20 cellular contexts compared by ENCODE assay signal in genomic region chr12:114903394-114903748, GRCh38.
DNase-seq lines count a peak whose midpoint lies in the region; ATAC-seq and TF ChIP-seq lines count a peak whose summit lies in the region.
"Had no signal": no experiment of that assay in that cellular context is flagged by ENCODE, and none has a peak within 500 bp of the region (broad histone marks: within the 10 kb centered on the region; RNA-seq: fewer than 3 reads in every experiment).

No MANE protein-coding gene starts in this region.

- no peaks in the 10 kb centered on the region for H4K20me1 ChIP-seq in OCI-LY3 (ENCODE audit: insufficient read depth, low read length)
- H4K20me1 ChIP-seq: BLaER1 treated with 17β-estradiol and CSF1 and Interleukin-3, amounts not matched to agents 10 nM and 100 nM had no signal

- 43 to 57% (median 55%) methylated on average over 6 of the region's 6 CpGs for WGBS in heart left ventricle, 4 donors

- H3K9ac ChIP-seq in OCI-LY3 (ENCODE audit: low read length): no peak overlapping the region
- H3K9ac ChIP-seq: BLaER1 treated with 17β-estradiol and CSF1 and Interleukin-3, amounts not matched to agents 10 nM and 100 nM had no signal

- H3K4me2 ChIP-seq in OCI-LY3 (ENCODE audit: low read length): peak overlapping the region; percentile 75
- H3K4me2 ChIP-seq: BLaER1 treated with 17β-estradiol and CSF1 and Interleukin-3, amounts not matched to agents 10 nM and 100 nM had no signal

- H3K9me3 ChIP-seq in OCI-LY3 (ENCODE audit: insufficient read depth, low read length) (peaks cover 4% of the 10 kb centered on the region; the same call in 1 of the 2 replicates), heart left ventricle (peaks cover 0 to 3% (median 0%) of the 10 kb centered on the region in 12 donors)
- H3K9me3 ChIP-seq: breast epithelium, esophagus squamous epithelium, sigmoid colon had no signal

- ATAC-seq in HG02852 (IDR thresholded peaks at IDR 0.05; ENCODE audit: unreplicated experiment): no peak
- ATAC-seq in heart left ventricle: no peak
- ATAC-seq: activated T-cell treated with anti-CD3 and anti-CD28 coated beads, Interleukin-2, amount 50 U/mL, for 4 hours; HCT116; left lobe of liver had no signal

- H3K79me2 ChIP-seq in OCI-LY3 (ENCODE audit: low read length): no peaks in the 10 kb centered on the region

- no peak for TF ChIP-seq POLR2A in heart left ventricle (IDR thresholded peaks at IDR 0.05)

- peak; percentile 79 for DNase-seq in DMS79 treated with DMSO at 0.1 percent for 48 hours (lab: John Stamatoyannopoulos, UW)
- peak; percentile 70 for DNase-seq in fibroblast of mammary gland (ENCODE audit: low read depth)
- peak; percentile 49 for DNase-seq in skeletal muscle cell (ENCODE audit: low read depth)
- DNase-seq in DMS153 treated with DMSO at 0.1 percent for 48 hours (lab: John Stamatoyannopoulos, UW; ENCODE audit: unreplicated experiment): no peak
- no peak for DNase-seq in heart left ventricle
- DNase-seq: activated CD4-positive, alpha-beta T cell treated with anti-CD3 and anti-CD28 coated beads, Interleukin-2, amount 50 U/mL, for 4 hours; activated T-cell treated with anti-CD3 and anti-CD28 coated beads, Interleukin-2, amount 50 U/mL, for 4 hours; esophagus squamous epithelium; hippocampal formation; NCI-H226; sigmoid colon; stimulated activated CD4-positive, alpha-beta T cell treated with anti-CD3 and anti-CD28 coated beads, Interleukin-2, amount 100 ng/mL, for 48 hours; SW 1271 had no signal

- H3K36me3 ChIP-seq in OCI-LY3 (replicated peaks; ENCODE audit: low read depth, low read length) (no peaks in the 10 kb centered on the region), heart left ventricle (no peaks in the 10 kb centered on the region)
- H3K36me3 ChIP-seq: BLaER1 treated with 17β-estradiol and CSF1 and Interleukin-3, amounts not matched to agents 10 nM and 100 nM; breast epithelium; esophagus squamous epithelium; sigmoid colon had no signal

- H3K4me1 ChIP-seq in OCI-LY3 (ENCODE audit: low read length): peaks cover 42% of the 10 kb centered on the region
- no peaks in the 10 kb centered on the region for H3K4me1 ChIP-seq in heart left ventricle
- H3K4me1 ChIP-seq: BLaER1 treated with 17β-estradiol and CSF1 and Interleukin-3, amounts not matched to agents 10 nM and 100 nM; breast epithelium; esophagus squamous epithelium; sigmoid colon had no signal

- H3K27ac ChIP-seq in OCI-LY3 (ENCODE audit: low read length): peak overlapping the region; percentile 56
- no peak overlapping the region for H3K27ac ChIP-seq in heart left ventricle
- H3K27ac ChIP-seq: BLaER1 treated with 17β-estradiol and CSF1 and Interleukin-3, amounts not matched to agents 10 nM and 100 nM; breast epithelium; esophagus squamous epithelium; RWPE1; sigmoid colon had no signal

- intact Hi-C loops in heart left ventricle (cut with DNase I): no loop called here

- 0 out of 2 replicates have a peak overlapping the region, but pooled peaks have one; percentile 9 for H3K4me3 ChIP-seq in OCI-LY3 (ENCODE audit: low read length)
- peak overlapping the region; percentile 33 for H3K4me3 ChIP-seq in fibroblast of mammary gland (ENCODE audit: control insufficient read depth, low read depth, low read length)
- H3K4me3 ChIP-seq in skeletal muscle cell (ENCODE audit: low read depth, low read length): peak overlapping the region; percentile 27
- H3K4me3 ChIP-seq in heart left ventricle: no peak overlapping the region
- H3K4me3 ChIP-seq: BLaER1 treated with 17β-estradiol and CSF1 and Interleukin-3, amounts not matched to agents 10 nM and 100 nM; breast epithelium; esophagus squamous epithelium; sigmoid colon had no signal

- H2AFZ ChIP-seq in OCI-LY3 (ENCODE audit: low read depth, low read length): no peak overlapping the region

- H3K27me3 ChIP-seq in OCI-LY3 (ENCODE audit: low read depth, low read length) (no peaks in the 10 kb centered on the region), heart left ventricle (no peaks in the 10 kb centered on the region)
- H3K27me3 ChIP-seq: BLaER1 treated with 17β-estradiol and CSF1 and Interleukin-3, amounts not matched to agents 10 nM and 100 nM; breast epithelium; sigmoid colon had no signal

- TF ChIP-seq CTCF in OCI-LY3 (IDR thresholded peaks at IDR 0.05; ENCODE audit: low read depth, low read length) (no peak), fibroblast of mammary gland (conservative IDR thresholded peaks at IDR 0.05; ENCODE audit: control insufficient read depth, insufficient read depth, low read depth, low read length) (no peak), heart left ventricle (IDR thresholded peaks at IDR 0.05) (no peak)

Comparison
In these comparisons a context has a peak if more than half of its experiments do, and no peak if none do; other contexts are left out.
1. DNase-seq: peak in DMS79 treated with DMSO at 0.1 percent for 48 hours (single experiment), fibroblast of mammary gland (single experiment) and skeletal muscle cell (single experiment); none in DMS153 treated with DMSO at 0.1 percent for 48 hours (single experiment) and heart left ventricle (0 of 5).
2. H3K4me3 ChIP-seq: peak in OCI-LY3 (single experiment), fibroblast of mammary gland (single experiment) and skeletal muscle cell (single experiment); none in heart left ventricle (0 of 12).